24 cellular contexts compared by ENCODE assay signal in the genomic region with DNA sequence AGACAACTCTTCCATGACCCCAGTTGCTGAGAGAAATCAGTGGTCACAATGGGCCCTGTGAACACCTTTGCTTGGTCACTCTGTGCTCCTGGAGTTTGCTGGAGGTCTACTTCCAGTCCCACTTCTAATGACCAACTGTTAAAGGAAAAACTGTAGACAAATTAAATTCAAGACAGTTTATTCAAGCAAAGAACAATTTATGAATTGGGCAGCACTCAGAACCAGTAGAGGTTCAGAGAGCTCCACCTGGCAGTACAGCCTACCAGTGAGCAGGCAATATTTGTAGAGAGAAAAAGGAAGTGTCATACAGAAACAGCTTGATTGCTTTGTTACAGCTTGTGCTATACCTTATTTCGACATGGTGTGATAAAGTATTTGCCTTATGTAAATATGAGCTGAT.
"Had no signal": no experiment of that assay in that cellular context is flagged by ENCODE, and none has a peak within 500 bp of the region (broad histone marks: within the 10 kb centered on the region; RNA-seq: fewer than 3 reads in every experiment).

No MANE protein-coding gene starts in this region.

- H3K36me3 ChIP-seq: MG63, Peyer's patch, SJCRH30 had no signal

- H3K27me3 ChIP-seq: MG63, Peyer's patch, SJCRH30 had no signal

- H3K9me3 ChIP-seq: MG63, Peyer's patch, SJCRH30 had no signal

- H3K4me3 ChIP-seq: MG63, PC-9, Peyer's patch, SJCRH30 had no signal

- H3K4me1 ChIP-seq: Peyer's patch, SJCRH30 had no signal

- ATAC-seq: Right ventricle myocardium inferior had no signal

- H2AFZ ChIP-seq: PC-9 had no signal

- H3K27ac ChIP-seq: PC-9, Peyer's patch, SJCRH30 had no signal

- DNase-seq: KBM-7; MG63; NCI-H1092; NCI-H1105 treated with DMSO at 0.1 percent for 48 hours; NCI-H1417 treated with DMSO at 0.1 percent for 48 hours; NCI-H146; NCI-H1694 treated with DMSO at 0.1 percent for 48 hours; NCI-H1930; NCI-H2081; NCI-H2107; NCI-H226; NCI-H446; NCI-H510A; NCI-H524 treated with DMSO at 0.1 percent for 48 hours; NCI-H69; NCI-H774; NK-92 treated with Interleukin-12 subunit alpha and Interleukin-12 subunit beta, amount 100 ng/mL, for 24 hours; OCI-M1; PC-9; Peyer's patch; SHP77 treated with DMSO at 0.1 percent for 48 hours; SJCRH30; T-helper 2 cell had no signal

- H3K4me2 ChIP-seq: PC-9 had no signal
